ENCODE assay signal across 8 cellular contexts in genomic region chr11:128630367-128631230, GRCh38. TPM values are rescaled to one million over a fixed set of nuclear protein-coding genes. Genes with fewer than 3 reads are reported as not detected.
DNase-seq lines count a peak whose midpoint lies in the region; ATAC-seq and TF ChIP-seq lines count a peak whose summit lies in the region.

No MANE protein-coding gene starts in this region.

- no peaks in the 10 kb centered on the region for H3K36me3 ChIP-seq in NT2/D1 (ENCODE audit: insufficient read depth, insufficient read length, low read length)

- H3K9ac ChIP-seq in NT2/D1 (ENCODE audit: insufficient read length, low read depth), result no peak overlapping the region

- H3K4me1 Mint-ChIP-seq in CD4-positive, alpha-beta T cell (ENCODE audit: low read depth), result peaks cover 69% of the 10 kb centered on the region
- H3K4me1 Mint-ChIP-seq in naive thymus-derived CD8-positive, alpha-beta T cell, result peaks cover 44 to 82% (median 68%) of the 10 kb centered on the region in 4 donors
- H3K4me1 Mint-ChIP-seq in stimulated activated effector memory CD8-positive, alpha-beta T cell treated with anti-CD3 and anti-CD28 coated beads, Interleukin-12 subunit alpha, Interleukin-12 subunit beta, amount 100 ng/mL, for 72 hours, result peaks cover 75% of the 10 kb centered on the region

- H3K27ac Mint-ChIP-seq in CD4-positive, alpha-beta T cell, result peak overlapping the region; percentile 97
- peak overlapping the region; percentile 93 to 99 (median 95) for H3K27ac Mint-ChIP-seq in naive thymus-derived CD8-positive, alpha-beta T cell
- peak overlapping the region; percentile 95 for H3K27ac Mint-ChIP-seq in stimulated activated effector memory CD8-positive, alpha-beta T cell treated with anti-CD3 and anti-CD28 coated beads, Interleukin-12 subunit alpha, Interleukin-12 subunit beta, amount 100 ng/mL, for 72 hours

- no peak overlapping the region for H3K4me3 ChIP-seq in NT2/D1 (ENCODE audit: insufficient read length, low read depth)

- TF ChIP-seq CTCF in CD4-positive, alpha-beta T cell (IDR thresholded peaks at IDR 0.05), result peak; percentile 89

- ATAC-seq in CD4-positive, alpha-beta T cell (ENCODE audit: poor library complexity), result peak; percentile 79
- ATAC-seq in GM19395 (IDR thresholded peaks at IDR 0.05; ENCODE audit: unreplicated experiment) (peak; percentile 57), HG03558 (IDR thresholded peaks at IDR 0.05; ENCODE audit: extremely low read depth, unreplicated experiment) (peak; percentile 33)
- ATAC-seq in naive thymus-derived CD8-positive, alpha-beta T cell, result peak; percentile 70 to 81
- ATAC-seq in stimulated activated effector memory CD8-positive, alpha-beta T cell treated with anti-CD3 and anti-CD28 coated beads, Interleukin-12 subunit alpha, Interleukin-12 subunit beta, amount 100 ng/mL, for 72 hours, result peak; percentile 81

- H3K4me1 ChIP-seq in NT2/D1 (ENCODE audit: insufficient read depth, insufficient read length), result no peaks in the 10 kb centered on the region

- no peaks in the 10 kb centered on the region for H3K9me3 ChIP-seq in CD4-positive, alpha-beta T cell (ENCODE audit: control insufficient read depth, low read length)
- H3K9me3 ChIP-seq in NT2/D1 (ENCODE audit: insufficient read depth, low read length), result no peaks in the 10 kb centered on the region

- POLR2A ChIA-PET in CD4-positive, alpha-beta T cell (lab: Charles Lee), result interaction anchor here (0.7 to 5.9 kb wide), 31 partner anchors 63 to 473 kb away, joined by 3 to 92 read pairs (median 5); partner anchors contain the start of gene FLI1
- POLR2A ChIA-PET in naive thymus-derived CD8-positive, alpha-beta T cell (lab: Charles Lee), result interaction anchor here (0.5 to 17.3 kb wide), 34 partner anchors 8 to 580 kb away, joined by 3 to 476 read pairs (median 4); no protein-coding TSS in a partner anchor

- CTCF ChIA-PET in CD4-positive, alpha-beta T cell (lab: Charles Lee), result interaction anchor here (0.6 to 6.8 kb wide), 37 partner anchors 51 to 473 kb away, joined by 3 to 59 read pairs (median 4); no protein-coding TSS in a partner anchor

- intact Hi-C loops in CD4-positive, alpha-beta T cell (cut with DNase I, micrococcal nuclease), result loop anchor here (1.0 to 2.0 kb wide), 7 partner anchors 106 to 599 kb away; no protein-coding TSS in a partner anchor

- peak overlapping the region; percentile 70 for H3K27ac ChIP-seq in CD4-positive, alpha-beta T cell (ENCODE audit: low read depth, low read length)
- H3K27ac ChIP-seq in epithelial cell of prostate, result no peak overlapping the region

- no peaks in the 10 kb centered on the region for H3K27me3 ChIP-seq in CD4-positive, alpha-beta T cell (ENCODE audit: control insufficient read depth, insufficient read depth, low read length)
- H3K27me3 ChIP-seq in NT2/D1 (ENCODE audit: insufficient read depth, insufficient read length), result peaks cover 11% of the 10 kb centered on the region

- no peaks in the 10 kb centered on the region for H3K9me3 Mint-ChIP-seq in CD4-positive, alpha-beta T cell
- peaks cover 0 to 2% (median 0%) of the 10 kb centered on the region in 9 donors for H3K9me3 Mint-ChIP-seq in naive thymus-derived CD8-positive, alpha-beta T cell
- no peaks in the 10 kb centered on the region for H3K9me3 Mint-ChIP-seq in stimulated activated effector memory CD8-positive, alpha-beta T cell treated with anti-CD3 and anti-CD28 coated beads, Interleukin-12 subunit alpha, Interleukin-12 subunit beta, amount 100 ng/mL, for 72 hours

- no peaks in the 10 kb centered on the region for H3K36me3 Mint-ChIP-seq in CD4-positive, alpha-beta T cell (ENCODE audit: low read depth)
- no peaks in the 10 kb centered on the region for H3K36me3 Mint-ChIP-seq in naive thymus-derived CD8-positive, alpha-beta T cell
- H3K36me3 Mint-ChIP-seq in stimulated activated effector memory CD8-positive, alpha-beta T cell treated with anti-CD3 and anti-CD28 coated beads, Interleukin-12 subunit alpha, Interleukin-12 subunit beta, amount 100 ng/mL, for 72 hours, result peaks cover 11% of the 10 kb centered on the region

- H3K27me3 Mint-ChIP-seq in CD4-positive, alpha-beta T cell, result no peaks in the 10 kb centered on the region
- peaks cover 0 to under 1% (median 0%) of the 10 kb centered on the region in 5 donors for H3K27me3 Mint-ChIP-seq in naive thymus-derived CD8-positive, alpha-beta T cell

- peak overlapping the region; percentile 62 for H3K4me3 Mint-ChIP-seq in CD4-positive, alpha-beta T cell
- H3K4me3 Mint-ChIP-seq in naive thymus-derived CD8-positive, alpha-beta T cell, result peak overlapping the region; percentile 51 to 83 (median 76)
- peak overlapping the region; percentile 68 for H3K4me3 Mint-ChIP-seq in stimulated activated effector memory CD8-positive, alpha-beta T cell treated with anti-CD3 and anti-CD28 coated beads, Interleukin-12 subunit alpha, Interleukin-12 subunit beta, amount 100 ng/mL, for 72 hours

- peak; percentile 85 to 96 (median 92) for DNase-seq in CD4-positive, alpha-beta T cell
- peak; percentile 73 for DNase-seq in NT2/D1 (ENCODE audit: low read depth, low spot score)
- DNase-seq in activated CD8-positive, alpha-beta memory T cell treated with anti-CD3 and anti-CD28 coated beads, Interleukin-2, amount 50 U/mL, for 4 hours, result peak; percentile 92
- peak; percentile 16 for DNase-seq in epithelial cell of prostate (ENCODE audit: low read depth, low spot score)
- peak; percentile 76 to 95 (median 90) for DNase-seq in naive thymus-derived CD8-positive, alpha-beta T cell
- DNase-seq in stimulated activated effector memory CD8-positive, alpha-beta T cell treated with anti-CD3 and anti-CD28 coated beads, Interleukin-12 subunit alpha, Interleukin-12 subunit beta, amount 100 ng/mL, for 72 hours (ENCODE audit: low spot score in 2 of 2), result peak; percentile 90 to 94

RNA-seq across cellular contexts. Expression of gene ETS1, which starts 43.2 kb away (rescaled TPM):
- total RNA-seq in CD4-positive, alpha-beta T cell, result 100 to 1,000 TPM; 579 to 590 TPM
- total RNA-seq in naive thymus-derived CD8-positive, alpha-beta T cell, result 100 to 1,000 TPM; 925 to 962 TPM
- polyA plus RNA-seq in naive thymus-derived CD8-positive, alpha-beta T cell, result 100 to 1,000 TPM; 407 to 433 (median 430) TPM

Comparison
In these comparisons a context has a peak if more than half of its experiments do, and no peak if none do; other contexts are left out.
1. DNase-seq: peak in every context shown above with its lines; median percentile 92 in CD4-positive, alpha-beta T cell; 92 in activated CD8-positive, alpha-beta memory T cell treated with anti-CD3 and anti-CD28 coated beads, Interleukin-2, amount 50 U/mL, for 4 hours; 92 in stimulated activated effector memory CD8-positive, alpha-beta T cell treated with anti-CD3 and anti-CD28 coated beads, Interleukin-12 subunit alpha, Interleukin-12 subunit beta, amount 100 ng/mL, for 72 hours; 90 in naive thymus-derived CD8-positive, alpha-beta T cell; 73 in NT2/D1; 16 in epithelial cell of prostate.